27 cellular contexts compared by ENCODE assay signal in genomic region chr13:73063166-73063565, GRCh38. TPM values are rescaled to one million over a fixed set of nuclear protein-coding genes. Genes with fewer than 3 reads are reported as not detected.
DNase-seq lines count a peak whose midpoint lies in the region; ATAC-seq, FAIRE-seq and TF ChIP-seq lines count a peak whose summit lies in the region.
"Had no signal": no experiment of that assay in that cellular context is flagged by ENCODE, and none has a peak within 500 bp of the region (broad histone marks: within the 10 kb centered on the region; RNA-seq: fewer than 3 reads in every experiment).

No MANE protein-coding gene starts in this region.

- no peaks in the 10 kb centered on the region for H3K27me3 ChIP-seq in Caco-2 (replicated peaks; ENCODE audit: control insufficient read depth, insufficient read depth, low read length)
- H3K27me3 ChIP-seq in Peyer's patch: no peaks in the 10 kb centered on the region
- H3K27me3 ChIP-seq in keratinocyte (ENCODE audit: control insufficient read depth, extremely low read depth, insufficient read depth, low read length): no peaks in the 10 kb centered on the region
- H3K27me3 ChIP-seq in skeletal muscle satellite cell (ENCODE audit: control insufficient read depth, insufficient read depth, low read length): no peaks in the 10 kb centered on the region
- H3K27me3 ChIP-seq: tibial artery had no signal

- ATAC-seq in HG02763 (IDR thresholded peaks at IDR 0.05; ENCODE audit: unreplicated experiment) (no peak), HG02588 (IDR thresholded peaks at IDR 0.05; ENCODE audit: unreplicated experiment) (no peak)
- ATAC-seq: HepG2; stimulated activated naive B cell treated with anti-CD40 and anti-IgM and Interleukin-4, amounts not matched to agents 10 μg/mL and 1 μg/mL and 100 μg/mL, for 72 hours had no signal

- H3K4me3 ChIP-seq in Caco-2 (ENCODE audit: low read depth, low read length): peak overlapping the region; percentile 17
- peak overlapping the region in 3 of 4 donors; percentile 0 to 86 (median 72) for H3K4me3 ChIP-seq in Peyer's patch
- H3K4me3 ChIP-seq in keratinocyte (ENCODE audit: control insufficient read depth in 2 of 3, extremely low read depth in 1 of 3, insufficient read depth in 2 of 3, low read depth in 1 of 3, low read length in 3 of 3): peak overlapping the region; percentile 4 to 94 (median 71)
- H3K4me3 ChIP-seq in skeletal muscle satellite cell (ENCODE audit: low read length): no peak overlapping the region
- H3K4me3 ChIP-seq: BLaER1 treated with 17β-estradiol and CSF1 and Interleukin-3, amounts not matched to agents 10 nM and 100 nM; tibial artery had no signal

- H3K9me1 ChIP-seq in keratinocyte (ENCODE audit: control insufficient read depth, extremely low read depth, insufficient read depth, low read length): no peaks in the 10 kb centered on the region

- peak overlapping the region in 3 of 4 donors; percentile 11 to 83 (median 21) for H3K27ac ChIP-seq in Peyer's patch
- H3K27ac ChIP-seq in keratinocyte (ENCODE audit: control insufficient read depth, insufficient read depth, low read length): peak overlapping the region; percentile 97
- H3K27ac ChIP-seq: BLaER1 treated with 17β-estradiol and CSF1 and Interleukin-3, amounts not matched to agents 10 nM and 100 nM; tibial artery had no signal

- POLR2A ChIA-PET in Caco-2 (lab: Charles Lee): no interaction called here

- peaks cover 7% of the 10 kb centered on the region for H4K20me1 ChIP-seq in keratinocyte (ENCODE audit: control insufficient read depth, extremely low read depth, insufficient read depth, low read length)

- H3K9me3 ChIP-seq in Caco-2 (no peaks in the 10 kb centered on the region), Peyer's patch (no peaks in the 10 kb centered on the region), keratinocyte (ENCODE audit: control insufficient read depth, low read depth, low read length) (no peaks in the 10 kb centered on the region), skeletal muscle satellite cell (replicated peaks; ENCODE audit: low read length) (no peaks in the 10 kb centered on the region)
- H3K9me3 ChIP-seq: BLaER1 treated with 17β-estradiol and CSF1 and Interleukin-3, amounts not matched to agents 10 nM and 100 nM; tibial artery had no signal

- H3K4me1 ChIP-seq in Caco-2: peaks cover 63% of the 10 kb centered on the region
- H3K4me1 ChIP-seq in Peyer's patch: peaks cover 0 to 9% (median 0%) of the 10 kb centered on the region in 4 donors
- H3K4me1 ChIP-seq in keratinocyte (ENCODE audit: control insufficient read depth, extremely low read depth, insufficient read depth, low read length): peaks cover 53% of the 10 kb centered on the region
- H3K4me1 ChIP-seq in skeletal muscle satellite cell (ENCODE audit: control insufficient read depth, insufficient read depth, low read length): peaks cover 23% of the 10 kb centered on the region

- peaks cover 33% of the 10 kb centered on the region for H3K4me1 Mint-ChIP-seq in Caco-2 (ENCODE audit: low read depth, unreplicated experiment)

- peaks cover 88% of the 10 kb centered on the region for H3K36me3 Mint-ChIP-seq in Caco-2 (ENCODE audit: insufficient read depth, unreplicated experiment)

- no peaks in the 10 kb centered on the region for H3K27me3 Mint-ChIP-seq in Caco-2 (ENCODE audit: insufficient read depth, unreplicated experiment)

- H3K9me3 Mint-ChIP-seq in Caco-2 (ENCODE audit: unreplicated experiment): no peaks in the 10 kb centered on the region
- H3K9me3 Mint-ChIP-seq: activated T-helper 2 cell treated with anti-CD3 and anti-CD28 coated beads, Interferon-gamma antibody, Interleukin-2, Interleukin-4, amounts not matched to agents 10 μg/mL and 5 μg/mL and 100 μg/mL, durations not matched to agents 14 hours and 24 hours and 36 hours; nephron progenitor cell; stimulated activated naive B cell treated with anti-CD40 and anti-IgM and Interleukin-4, amounts not matched to agents 10 μg/mL and 1 μg/mL and 100 μg/mL, for 72 hours had no signal

- H2AFZ ChIP-seq in keratinocyte (ENCODE audit: control insufficient read depth, low read length): no peak overlapping the region

- no peak for TF ChIP-seq POLR2A in Peyer's patch (IDR thresholded peaks at IDR 0.05)

- H3K36me3 ChIP-seq in Caco-2 (ENCODE audit: control insufficient read depth, insufficient read depth, low read length): 0 out of 2 replicates have a peak, but pooled peaks cover 8% of the 10 kb centered on the region
- peaks cover 0 to 26% (median 0%) of the 10 kb centered on the region in 3 donors for H3K36me3 ChIP-seq in Peyer's patch
- peaks cover 8 to 39% of the 10 kb centered on the region in 2 experiments for H3K36me3 ChIP-seq in keratinocyte (ENCODE audit: control insufficient read depth in 2 of 2, extremely low read depth in 1 of 2, insufficient read depth in 2 of 2, low read length in 2 of 2)
- H3K36me3 ChIP-seq in skeletal muscle satellite cell (ENCODE audit: insufficient read depth, low read length): peaks cover 53% of the 10 kb centered on the region
- H3K36me3 ChIP-seq: BLaER1 treated with 17β-estradiol and CSF1 and Interleukin-3, amounts not matched to agents 10 nM and 100 nM had no signal

- H3K27ac Mint-ChIP-seq in Caco-2 (ENCODE audit: unreplicated experiment): peak overlapping the region; percentile 27
- H3K27ac Mint-ChIP-seq: activated naive CD8-positive, alpha-beta T cell; activated T-helper 2 cell treated with anti-CD3 and anti-CD28 coated beads, Interferon-gamma antibody, Interleukin-2, Interleukin-4, amounts not matched to agents 10 μg/mL and 5 μg/mL and 100 μg/mL, durations not matched to agents 14 hours and 24 hours and 36 hours; nephron progenitor cell; stimulated activated naive B cell treated with anti-CD40 and anti-IgM and Interleukin-4, amounts not matched to agents 10 μg/mL and 1 μg/mL and 100 μg/mL, for 72 hours had no signal

- no TSS peak for BruUV-seq in Caco-2 (replicated peaks; lab: Mats Ljungman, UMichigan)

- intact Hi-C loops in Caco-2 (cut with micrococcal nuclease; ENCODE audit: unreplicated experiment): no loop called here

- CTCF ChIA-PET in Caco-2 (lab: Charles Lee): no interaction called here

- TF ChIP-seq CTCF in Caco-2 (IDR thresholded peaks at IDR 0.05; ENCODE audit: insufficient read depth in 1 of 2, low read depth in 1 of 2, low read length in 1 of 2, severe bottlenecking in 1 of 2, unreplicated experiment in 1 of 2): no peak
- TF ChIP-seq CTCF in Peyer's patch (IDR thresholded peaks at IDR 0.05): no peak
- TF ChIP-seq CTCF in keratinocyte (optimal IDR thresholded peaks at IDR 0.05 in 1 of 3, IDR thresholded peaks at IDR 0.05 in 1 of 3, conservative IDR thresholded peaks at IDR 0.05 in 1 of 3; ENCODE audit: extremely low read depth in 1 of 3, insufficient read depth in 2 of 3, low read length in 3 of 3): no peak

- dilution Hi-C loops in keratinocyte (cut with MboI; ENCODE audit: extremely low pct_ligation_motif_present, low sequenced_read_pairs): no loop called here

- DNase-seq in Caco-2: no peak
- no peak for DNase-seq in Peyer's patch
- DNase-seq in keratinocyte (ENCODE audit: low read depth, low spot score): no peak
- no peak for DNase-seq in midbrain (lab: John Stamatoyannopoulos, UW)
- no peak for DNase-seq in nucleus accumbens (lab: John Stamatoyannopoulos, UW)
- DNase-seq: ACHN; activated CD4-positive, alpha-beta T cell treated with anti-CD3 and anti-CD28 coated beads, Interleukin-2, amount 50 U/mL, for 48 hours; activated CD8-positive, alpha-beta memory T cell treated with anti-CD3 and anti-CD28 coated beads, Interleukin-2, amount 50 U/mL, for 48 hours; effector memory CD4-positive, alpha-beta T cell; mesendoderm; NCI-H1092; NCI-H2029; nephron progenitor cell; posterior cingulate gyrus; RPMI8226; stimulated activated naive B cell treated with anti-CD40 and anti-IgM and Interleukin-4, amounts not matched to agents 10 μg/mL and 1 μg/mL and 100 μg/mL, for 72 hours; T-helper 9 cell; tibial artery had no signal

- peak overlapping the region; percentile 76 for H3K4me3 Mint-ChIP-seq in Caco-2 (ENCODE audit: unreplicated experiment)
- H3K4me3 Mint-ChIP-seq: activated naive CD8-positive, alpha-beta T cell; nephron progenitor cell; stimulated activated naive B cell treated with anti-CD40 and anti-IgM and Interleukin-4, amounts not matched to agents 10 μg/mL and 1 μg/mL and 100 μg/mL, for 72 hours had no signal

- H3K4me2 ChIP-seq in keratinocyte (ENCODE audit: control insufficient read depth, extremely low read depth, insufficient read depth, low read depth, low read length): peak overlapping the region; percentile 83
- H3K4me2 ChIP-seq in skeletal muscle satellite cell (ENCODE audit: low read length): peak overlapping the region; percentile 12
- H3K4me2 ChIP-seq: BLaER1 treated with 17β-estradiol and CSF1 and Interleukin-3, amounts not matched to agents 10 nM and 100 nM had no signal

- H3K9ac ChIP-seq in keratinocyte (ENCODE audit: control insufficient read depth, extremely low read depth, insufficient read depth, low read length): peak overlapping the region; percentile 96
- H3K9ac ChIP-seq in skeletal muscle satellite cell (ENCODE audit: low read depth, low read length): no peak overlapping the region
- H3K9ac ChIP-seq: BLaER1 treated with 17β-estradiol and CSF1 and Interleukin-3, amounts not matched to agents 10 nM and 100 nM had no signal

- FAIRE-seq in keratinocyte (lab: Jason Lieb, UNC): no peak
- FAIRE-seq: astrocyte, GM12892, HepG2 had no signal

- peaks cover 92% of the 10 kb centered on the region for H3K79me2 ChIP-seq in keratinocyte (ENCODE audit: control insufficient read depth, insufficient read depth, low read length)

RNA-seq across cellular contexts. Expression of gene KLF5, which starts 4.4 kb away (rescaled TPM):
- total RNA-seq in Caco-2 (2022) (80.1 and 103 TPM in 2 replicates), Peyer's patch (100 to 1,000 TPM in 3 of 4 donors, 10 to 100 TPM in 1; 70.1 to 250 (median 209) TPM)
- 144 to 175 TPM (median 162 TPM) in 3 replicates for polyA plus RNA-seq in keratinocyte
- polyA plus RNA-seq in keratinocyte (2011; ENCODE audit: low read depth): 58.1 TPM
- 85.1 and 128 TPM in 2 replicates for polyA plus RNA-seq in keratinocyte (2011; cell fraction: cytosol; rRNA removed)
- 225 and 256 TPM in 2 replicates for polyA plus RNA-seq in keratinocyte (2011; cell fraction: nucleus; rRNA removed)
- polyA plus RNA-seq in keratinocyte (2012; ENCODE audit: low replicate concordance): 63.4 and 116 TPM in 2 replicates
- polyA minus RNA-seq in keratinocyte: 175 to 368 TPM (median 282 TPM) in 3 replicates
- polyA minus RNA-seq in keratinocyte (2011; cell fraction: cytosol; rRNA and poly(A)+ RNA removed): 100 TPM
- polyA minus RNA-seq in keratinocyte (2011; cell fraction: nucleus; rRNA and poly(A)+ RNA removed): 146 and 228 TPM in 2 replicates
- total RNA-seq in skeletal muscle satellite cell (2012; rRNA removed): 1.3 and 3.7 TPM in 2 replicates
